21 cellular contexts compared by ENCODE assay signal in the genomic region with DNA sequence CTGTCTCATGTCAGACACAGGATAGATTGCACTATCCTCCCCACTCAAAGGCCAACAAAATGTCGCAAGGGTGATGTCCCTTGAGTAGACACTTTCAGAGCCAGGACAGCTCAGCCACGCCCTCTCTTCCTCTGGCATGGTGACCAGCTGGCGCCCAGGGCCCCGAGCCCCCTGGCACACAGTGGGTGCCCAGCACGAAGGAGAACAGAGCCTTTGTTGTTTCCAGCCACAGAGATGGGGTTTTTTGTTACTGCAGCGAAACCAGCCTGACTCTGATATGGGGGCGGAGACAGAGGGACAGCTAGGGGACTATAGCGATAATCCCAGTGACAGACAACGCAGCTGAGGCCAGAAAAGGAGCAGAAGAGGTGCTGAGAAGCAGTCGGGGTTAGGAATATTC.
"Had no signal": no experiment of that assay in that cellular context is flagged by ENCODE, and none has a peak within 500 bp of the region (broad histone marks: within the 10 kb centered on the region; RNA-seq: fewer than 3 reads in every experiment).

No MANE protein-coding gene starts in this region.

- FAIRE-seq: islet of Langerhans, kidney had no signal

- H3K4me3 ChIP-seq: heart left ventricle, left ventricle myocardium inferior, lung, ovary, smooth muscle cell, tibial nerve, uterus had no signal

- H3K36me3 ChIP-seq: heart left ventricle, left ventricle myocardium inferior, ovary, tibial nerve, uterus had no signal

- H3K4me1 ChIP-seq: heart left ventricle, left ventricle myocardium inferior, tibial nerve, uterus had no signal

- H3K27me3 ChIP-seq: heart left ventricle, ovary, tibial nerve, uterus had no signal

- H3K9me3 ChIP-seq: heart left ventricle, left ventricle myocardium inferior, ovary, tibial nerve, uterus had no signal

- ATAC-seq: heart left ventricle; naive thymus-derived CD8-positive, alpha-beta T cell; right cardiac atrium; stimulated activated memory B cell treated with anti-CD40 and anti-IgM and Interleukin-4, amounts not matched to agents 10 μg/mL and 1 μg/mL and 100 μg/mL, for 72 hours; stimulated activated naive CD8-positive, alpha-beta T cell treated with anti-CD3 and anti-CD28 coated beads, Interleukin-15, amount 100 ng/mL, for 72 hours had no signal

- H3K27ac ChIP-seq: heart left ventricle, left ventricle myocardium inferior, ovary, tibial nerve, uterus had no signal

- H3K4me2 ChIP-seq: smooth muscle cell had no signal

- DNase-seq: heart left ventricle; hypothalamus; immature natural killer cell; kidney; left ventricle myocardium inferior; naive thymus-derived CD8-positive, alpha-beta T cell; ovary; right cardiac atrium; stimulated activated CD4-positive, alpha-beta T cell treated with anti-CD3 and anti-CD28 coated beads, Interleukin-1b, Interleukin-23, amount 100 ng/mL, for 48 hours; stimulated activated CD4-positive, alpha-beta T cell treated with anti-CD3 and anti-CD28 coated beads, Interleukin-2, amount 100 ng/mL, for 48 hours; stimulated activated CD4-positive, alpha-beta T cell treated with anti-CD3 and anti-CD28 coated beads, Interleukin-4, amount 100 ng/mL, for 4 hours; stimulated activated CD8-positive, alpha-beta memory T cell treated with anti-CD3 and anti-CD28 coated beads, Interleukin-4, amount 100 ng/mL, for 48 hours; stimulated activated naive CD4-positive, alpha-beta T cell treated with Interleukin-2 at 50 U/mL for 16 hours; stimulated activated naive CD8-positive, alpha-beta T cell treated with anti-CD3 and anti-CD28 coated beads, Interleukin-15, amount 100 ng/mL, for 72 hours; substantia nigra; uterus had no signal
